ENCODE assay signal across 8 cellular contexts in the genomic region with DNA sequence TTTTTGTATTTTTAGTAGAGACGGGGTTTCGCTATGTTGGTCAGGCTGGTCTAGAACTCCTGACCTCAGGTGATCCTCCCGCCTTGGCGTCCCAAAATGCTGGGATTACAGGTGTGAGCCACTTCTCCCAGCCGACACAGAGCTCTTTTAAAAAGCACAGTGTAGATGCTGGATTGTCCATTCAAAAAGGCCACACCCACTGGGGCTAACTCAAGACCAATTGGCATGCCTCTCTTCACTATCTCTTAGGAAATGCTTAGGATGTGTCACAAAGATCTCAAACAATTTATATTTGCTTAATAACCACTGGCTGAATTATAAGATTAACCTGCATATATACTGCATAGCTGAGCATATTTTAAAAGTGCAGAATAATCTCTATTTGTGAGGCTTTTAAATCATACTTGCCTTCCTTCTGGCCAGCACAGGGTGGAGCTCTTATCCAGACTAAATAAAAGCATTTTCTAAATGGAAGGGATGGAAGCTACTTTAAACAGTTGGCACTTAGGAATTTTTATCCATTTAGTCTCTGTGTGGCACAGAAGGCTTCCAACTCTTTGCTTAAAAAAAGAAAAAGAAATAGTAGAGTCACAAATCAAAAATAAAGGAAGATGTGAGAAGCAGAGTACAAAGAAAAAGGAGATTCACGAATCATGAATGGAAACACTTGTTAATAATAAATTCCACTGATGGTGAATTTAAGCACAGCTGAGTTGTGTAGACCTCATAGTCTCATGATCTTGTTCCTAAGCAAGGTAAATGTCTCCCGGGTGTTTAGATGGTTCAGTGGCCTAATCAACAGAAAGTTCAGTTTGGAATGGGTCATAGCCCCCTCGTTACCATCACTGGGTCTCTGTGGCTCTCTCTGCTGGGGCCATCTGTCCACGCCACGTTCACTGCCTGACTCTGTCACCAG. TPM values are rescaled to one million over a fixed set of nuclear protein-coding genes. Genes with fewer than 3 reads are reported as not detected.
DNase-seq lines count a peak whose midpoint lies in the region; ATAC-seq and TF ChIP-seq lines count a peak whose summit lies in the region.

No MANE protein-coding gene starts in this region.

- H3K36me3 Mint-ChIP-seq in activated naive CD4-positive, alpha-beta T cell treated with anti-CD3 and anti-CD28 coated beads, Interleukin-2, amount 50 U/mL, for 24 hours = no peaks in the 10 kb centered on the region
- peaks cover 2% of the 10 kb centered on the region for H3K36me3 Mint-ChIP-seq in endodermal cell (ENCODE audit: low read depth)

- H3K4me1 Mint-ChIP-seq in activated naive CD4-positive, alpha-beta T cell treated with anti-CD3 and anti-CD28 coated beads, Interleukin-2, amount 50 U/mL, for 24 hours = peaks cover 35% of the 10 kb centered on the region
- H3K4me1 Mint-ChIP-seq in endodermal cell = peaks cover 3% of the 10 kb centered on the region

- intact Hi-C loops in upper lobe of right lung (cut with DNase I) = no loop called here

- no peaks in the 10 kb centered on the region for H3K27me3 ChIP-seq in endodermal cell (ENCODE audit: control insufficient read depth, insufficient read depth, low read length, poor library complexity, severe bottlenecking)
- H3K27me3 ChIP-seq in upper lobe of right lung = no peaks in the 10 kb centered on the region

- no peak for DNase-seq in activated naive CD4-positive, alpha-beta T cell (lab: John Stamatoyannopoulos, UW)
- peak; percentile 23 for DNase-seq in NCI-H345 treated with DMSO at 0.1 percent for 48 hours (lab: John Stamatoyannopoulos, UW; ENCODE audit: unreplicated experiment)
- no peak for DNase-seq in endodermal cell
- no peak for DNase-seq in retinal pigment epithelial cell (ENCODE audit: low read depth)
- DNase-seq in upper lobe of right lung = no peak
- no peak for DNase-seq in cortex of kidney (lab: John Stamatoyannopoulos, UW)
- DNase-seq in HEK293T (ENCODE audit: extremely low spot score) = no peak

- no peak overlapping the region for H3K4me3 ChIP-seq in endodermal cell (ENCODE audit: low read length)
- no peak overlapping the region for H3K4me3 ChIP-seq in retinal pigment epithelial cell (ENCODE audit: low read length)
- no peak overlapping the region for H3K4me3 ChIP-seq in upper lobe of right lung

- WGBS in endodermal cell (ENCODE audit: insufficient coverage in 1 of 2, insufficient read length in 1 of 2), 2 experiments = 41 to 49% methylated on average over 6 to 10 of the region's 10 CpGs

- H3K4me1 ChIP-seq in endodermal cell (ENCODE audit: control insufficient read depth, insufficient read depth, low read length) = no peaks in the 10 kb centered on the region
- H3K4me1 ChIP-seq in upper lobe of right lung = no peaks in the 10 kb centered on the region

- H3K27ac ChIP-seq in endodermal cell (ENCODE audit: low read depth, low read length) (no peak overlapping the region), upper lobe of right lung (no peak overlapping the region)

- POLR2A ChIA-PET in HEK293T (lab: Yijun Ruan, JAX) = interaction anchor here (0.9 to 1.3 kb wide), 3 partner anchors 23 to 164 kb away, joined by 3 read pairs; a partner anchor contains a TSS

- H3K4me3 Mint-ChIP-seq in activated naive CD4-positive, alpha-beta T cell treated with anti-CD3 and anti-CD28 coated beads, Interleukin-2, amount 50 U/mL, for 24 hours = no peak overlapping the region
- H3K4me3 Mint-ChIP-seq in endodermal cell = no peak overlapping the region

- H3K9me3 Mint-ChIP-seq in activated naive CD4-positive, alpha-beta T cell treated with anti-CD3 and anti-CD28 coated beads, Interleukin-2, amount 50 U/mL, for 24 hours = no peaks in the 10 kb centered on the region
- peaks cover 9% of the 10 kb centered on the region for H3K9me3 Mint-ChIP-seq in endodermal cell

- H3K36me3 ChIP-seq in endodermal cell (ENCODE audit: control insufficient read depth, insufficient read depth, low read length) (no peaks in the 10 kb centered on the region), upper lobe of right lung (no peaks in the 10 kb centered on the region)

- no peak overlapping the region for H3K9ac ChIP-seq in endodermal cell (ENCODE audit: extremely low read depth, low read length, poor library complexity, severe bottlenecking)

- H3K27ac Mint-ChIP-seq in activated naive CD4-positive, alpha-beta T cell treated with anti-CD3 and anti-CD28 coated beads, Interleukin-2, amount 50 U/mL, for 24 hours = peak overlapping the region; percentile 43
- no peak overlapping the region for H3K27ac Mint-ChIP-seq in endodermal cell

- peaks cover 7% of the 10 kb centered on the region for H3K9me3 ChIP-seq in endodermal cell (ENCODE audit: control insufficient read depth, low read length)
- no peaks in the 10 kb centered on the region for H3K9me3 ChIP-seq in upper lobe of right lung

- no peak for ATAC-seq in upper lobe of right lung

- TF ChIP-seq CTCF in endodermal cell (conservative IDR thresholded peaks at IDR 0.05) (peak; percentile 77), retinal pigment epithelial cell (conservative IDR thresholded peaks at IDR 0.05; ENCODE audit: low read depth, low read length) (peak; percentile 61), upper lobe of right lung (IDR thresholded peaks at IDR 0.05) (no peak)

- H3K27me3 Mint-ChIP-seq in activated naive CD4-positive, alpha-beta T cell treated with anti-CD3 and anti-CD28 coated beads, Interleukin-2, amount 50 U/mL, for 24 hours = no peaks in the 10 kb centered on the region
- no peaks in the 10 kb centered on the region for H3K27me3 Mint-ChIP-seq in endodermal cell (ENCODE audit: insufficient read depth)

- CTCF ChIA-PET in HEK293T (lab: Yijun Ruan, JAX) = interaction anchor here (0.5 to 2.7 kb wide), 7 partner anchors 33 to 220 kb away, joined by 3 to 15 read pairs (median 5); no protein-coding TSS in a partner anchor

TF ChIP-seq in HEK293T, 16 proteins besides CTCF, POLR2A, EP300 and RAD21:
- TF ChIP-seq HDGF (IDR thresholded peaks at IDR 0.05; ENCODE audit: borderline replicate concordance) (no peak), SP1 (IDR thresholded peaks at IDR 0.05) (no peak), BHLHE40 (IDR thresholded peaks at IDR 0.05; ENCODE audit: borderline replicate concordance) (no peak)

RNA-seq across cellular contexts. Expression of a gene that starts 22.4 kb away (rescaled TPM):
- 1 to 10 TPM in 1 of 2 donors, not detected in 1; 2.2 TPM for total RNA-seq in endodermal cell
- 0.71 TPM for polyA plus RNA-seq in endodermal cell (2013, experiment 1 of 2)
- polyA plus RNA-seq in endodermal cell (2013, experiment 2 of 2) = 1.4 TPM
- not detected for total RNA-seq in upper lobe of right lung

RNA-seq across cellular contexts. Expression of a gene that starts 27.7 kb away (rescaled TPM):
- total RNA-seq in endodermal cell (not detected), upper lobe of right lung (not detected)
- polyA plus RNA-seq in endodermal cell (2013, experiment 1 of 2) = not detected
- polyA plus RNA-seq in endodermal cell (2013, experiment 2 of 2) = not detected

RNA-seq across cellular contexts. Expression of a gene that starts 44.0 kb away (rescaled TPM):
- total RNA-seq in endodermal cell (under 1 TPM in 1 of 2 donors, not detected in 1; 0.46 TPM), upper lobe of right lung (not detected)
- not detected for polyA plus RNA-seq in endodermal cell (2013, experiment 1 of 2)
- not detected for polyA plus RNA-seq in endodermal cell (2013, experiment 2 of 2)
